Comparison of ENCODE assay signal across 19 cellular contexts in the genomic region with DNA sequence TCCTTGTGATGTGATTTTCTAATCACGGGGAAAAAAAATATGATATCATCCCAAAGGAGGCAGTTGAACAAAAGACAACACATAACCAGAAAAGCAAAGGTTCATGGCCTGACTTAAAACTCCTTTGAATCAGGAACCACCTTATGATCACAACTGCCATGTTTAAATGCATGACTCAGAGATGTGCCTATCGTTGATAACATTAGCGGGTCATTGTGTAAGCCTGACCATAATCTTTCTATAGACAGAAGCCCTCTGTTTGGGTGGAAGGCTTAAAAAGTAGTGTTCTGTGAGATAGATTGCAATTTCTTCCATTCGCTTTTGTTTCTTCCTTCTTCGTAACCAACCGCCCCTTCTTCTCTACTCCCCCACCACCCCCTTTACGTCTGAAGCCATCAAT.
"Had no signal": no experiment of that assay in that cellular context is flagged by ENCODE, and none has a peak within 500 bp of the region (broad histone marks: within the 10 kb centered on the region; RNA-seq: fewer than 3 reads in every experiment).

No MANE protein-coding gene starts in this region.

- ATAC-seq: activated CD4-positive, alpha-beta T cell treated with anti-CD3 and anti-CD28 coated beads for 36 hours; activated CD8-positive, alpha-beta memory T cell treated with anti-CD3 and anti-CD28 coated beads, Interleukin-2, amount 10 ng/mL, durations not matched to agents 7 days and 5 days; gastrocnemius medialis; heart right ventricle; left colon; lower lobe of right lung; pancreas had no signal

- DNase-seq: activated CD4-positive, alpha-beta memory T cell treated with anti-CD3 and anti-CD28 coated beads for 36 hours; activated CD4-positive, alpha-beta T cell treated with anti-CD3 and anti-CD28 coated beads for 36 hours; activated CD8-positive, alpha-beta memory T cell treated with anti-CD3 and anti-CD28 coated beads, Interleukin-2, amount 10 ng/mL, durations not matched to agents 7 days and 5 days; activated naive CD4-positive, alpha-beta T cell treated with anti-CD3 and anti-CD28 coated beads, Interleukin-2, amount 10 ng/mL, durations not matched to agents 7 days and 5 days; activated T-cell treated with anti-CD3 and anti-CD28 coated beads, Interleukin-2, amount 50 U/mL, for 1 hour; central memory CD4-positive, alpha-beta T cell; colonic mucosa; effector CD8-positive, alpha-beta T cell; gastrocnemius medialis; heart right ventricle; left colon; lower lobe of right lung; midbrain; pancreas; stimulated activated CD4-positive, alpha-beta T cell treated with anti-CD3 and anti-CD28 coated beads, Interleukin-1b, Interleukin-23, amount 100 ng/mL, for 48 hours; stomach; T-helper 1 cell; T1000 had no signal

- H3K9me3 Mint-ChIP-seq: activated CD4-positive, alpha-beta memory T cell treated with anti-CD3 and anti-CD28 coated beads for 36 hours; activated naive CD4-positive, alpha-beta T cell treated with anti-CD3 and anti-CD28 coated beads, Interleukin-2, amount 10 ng/mL, durations not matched to agents 7 days and 5 days; activated T-helper 2 cell treated with anti-CD3 and anti-CD28 coated beads, Interferon-gamma antibody, Interleukin-2, Interleukin-4, amounts not matched to agents 10 μg/mL and 5 μg/mL and 100 μg/mL, durations not matched to agents 14 hours and 24 hours and 36 hours had no signal

- H3K27me3 Mint-ChIP-seq: activated CD4-positive, alpha-beta memory T cell treated with anti-CD3 and anti-CD28 coated beads for 36 hours; activated CD4-positive, alpha-beta T cell treated with anti-CD3 and anti-CD28 coated beads for 36 hours; activated CD8-positive, alpha-beta memory T cell treated with anti-CD3 and anti-CD28 coated beads, Interleukin-2, amount 10 ng/mL, durations not matched to agents 7 days and 5 days; activated naive CD4-positive, alpha-beta T cell treated with anti-CD3 and anti-CD28 coated beads, Interleukin-2, amount 10 ng/mL, durations not matched to agents 7 days and 5 days had no signal

- H3K4me3 ChIP-seq: colonic mucosa, gastrocnemius medialis, heart right ventricle, lower lobe of right lung, pancreas, stomach had no signal

- H3K27me3 ChIP-seq: colonic mucosa, gastrocnemius medialis, heart right ventricle, pancreas, stomach had no signal

- H3K4me1 ChIP-seq: colonic mucosa, gastrocnemius medialis, lower lobe of right lung, stomach had no signal

- H3K9me3 ChIP-seq: colonic mucosa, gastrocnemius medialis, lower lobe of right lung, pancreas, stomach had no signal

- H3K4me1 Mint-ChIP-seq: activated CD4-positive, alpha-beta T cell treated with anti-CD3 and anti-CD28 coated beads for 36 hours; activated CD8-positive, alpha-beta memory T cell treated with anti-CD3 and anti-CD28 coated beads, Interleukin-2, amount 10 ng/mL, durations not matched to agents 7 days and 5 days; activated naive CD4-positive, alpha-beta T cell treated with anti-CD3 and anti-CD28 coated beads, Interleukin-2, amount 10 ng/mL, durations not matched to agents 7 days and 5 days had no signal

- H3K27ac ChIP-seq: colonic mucosa, gastrocnemius medialis, heart right ventricle, lower lobe of right lung, pancreas, stomach had no signal

- H3K4me3 Mint-ChIP-seq: activated CD4-positive, alpha-beta memory T cell treated with anti-CD3 and anti-CD28 coated beads for 36 hours; activated CD4-positive, alpha-beta T cell treated with anti-CD3 and anti-CD28 coated beads for 36 hours; activated CD8-positive, alpha-beta memory T cell treated with anti-CD3 and anti-CD28 coated beads, Interleukin-2, amount 10 ng/mL, durations not matched to agents 7 days and 5 days; activated naive CD4-positive, alpha-beta T cell treated with anti-CD3 and anti-CD28 coated beads, Interleukin-2, amount 10 ng/mL, durations not matched to agents 7 days and 5 days had no signal

- H3K36me3 Mint-ChIP-seq: activated CD4-positive, alpha-beta memory T cell treated with anti-CD3 and anti-CD28 coated beads for 36 hours; activated CD8-positive, alpha-beta memory T cell treated with anti-CD3 and anti-CD28 coated beads, Interleukin-2, amount 10 ng/mL, durations not matched to agents 7 days and 5 days; activated naive CD4-positive, alpha-beta T cell treated with anti-CD3 and anti-CD28 coated beads, Interleukin-2, amount 10 ng/mL, durations not matched to agents 7 days and 5 days had no signal

- H3K36me3 ChIP-seq: colonic mucosa, gastrocnemius medialis, heart right ventricle, lower lobe of right lung, pancreas, stomach had no signal

- H3K27ac Mint-ChIP-seq: activated CD4-positive, alpha-beta memory T cell treated with anti-CD3 and anti-CD28 coated beads for 36 hours; activated CD4-positive, alpha-beta T cell treated with anti-CD3 and anti-CD28 coated beads for 36 hours; activated CD8-positive, alpha-beta memory T cell treated with anti-CD3 and anti-CD28 coated beads, Interleukin-2, amount 10 ng/mL, durations not matched to agents 7 days and 5 days; activated naive CD4-positive, alpha-beta T cell treated with anti-CD3 and anti-CD28 coated beads, Interleukin-2, amount 10 ng/mL, durations not matched to agents 7 days and 5 days; activated T-helper 2 cell treated with anti-CD3 and anti-CD28 coated beads, Interferon-gamma antibody, Interleukin-2, Interleukin-4, amounts not matched to agents 10 μg/mL and 5 μg/mL and 100 μg/mL, durations not matched to agents 14 hours and 24 hours and 36 hours had no signal
